7 cellular contexts compared by ENCODE assay signal in the genomic region with DNA sequence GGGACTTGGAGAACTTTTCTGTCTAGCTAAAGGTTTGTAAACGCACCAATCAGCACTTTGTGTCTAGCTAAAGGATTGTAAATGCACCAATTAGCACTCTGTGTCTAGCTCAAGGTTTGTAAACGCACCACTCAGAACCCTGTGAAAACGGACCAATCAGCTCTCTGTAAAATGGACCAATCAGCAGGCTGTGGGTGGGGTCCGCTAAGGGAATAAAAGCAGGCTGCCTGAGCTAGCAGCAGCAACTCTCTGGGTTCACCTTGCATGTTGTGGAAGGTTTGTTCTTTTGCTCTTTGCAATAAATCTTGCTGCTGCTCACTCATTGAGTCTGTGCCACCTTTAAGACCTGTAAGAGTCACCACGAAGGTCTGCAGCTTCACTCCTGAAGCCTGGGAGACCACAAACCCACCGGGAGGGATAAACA. TPM values are rescaled to one million over a fixed set of nuclear protein-coding genes. Genes with fewer than 3 reads are reported as not detected.
DNase-seq lines count a peak whose midpoint lies in the region; ATAC-seq, FAIRE-seq and TF ChIP-seq lines count a peak whose summit lies in the region.
"Not testable (repeated sequence)": the region's sequence is repeated elsewhere in the genome, so short reads cannot be mapped to it uniquely, and the experiment has no call there.

No MANE protein-coding gene starts in this region.

- H2AFZ ChIP-seq in SU-DHL-6 (ENCODE audit: low read depth, low read length, severe bottlenecking) = peak overlapping the region; percentile 23
- peak overlapping the region; percentile 90 for H2AFZ ChIP-seq in HepG2 (ENCODE audit: low read length)

- POLR2A ChIA-PET in HepG2 (lab: Yijun Ruan, JAX) = interaction anchor here (0.7 to 8.2 kb wide), 20 partner anchors 9 to 1795 kb away, joined by 3 to 306 read pairs (median 6); a partner anchor contains a TSS

- TF ChIP-seq POLR2A in HepG2 (IDR thresholded peaks at IDR 0.05; ENCODE audit: insufficient read depth in 1 of 2, low read depth in 2 of 2, low read length in 2 of 2) = peak; percentile 93 to 97

- intact Hi-C loops in HepG2 (cut with micrococcal nuclease; ENCODE audit: unreplicated experiment) = loop anchor here (5.0 kb wide), 1 partner anchor 256 kb away; a partner anchor contains a TSS

- not testable (repeated sequence) for H3K9me2 ChIP-seq in SU-DHL-6 (replicated peaks; ENCODE audit: insufficient read depth, low read length)

- peaks cover 26% of the 10 kb centered on the region for H3K79me2 ChIP-seq in SU-DHL-6 (ENCODE audit: insufficient read depth, low read length)
- H3K79me2 ChIP-seq in HepG2 (ENCODE audit: insufficient read depth, low read length) = peaks cover 31% of the 10 kb centered on the region

- 69% methylated on average over 6 of the region's 6 CpGs for WGBS in HepG2 (ENCODE audit: low lambda C conversion rate)

- not testable (repeated sequence) for BruUV-seq in HepG2 (replicated peaks; lab: Mats Ljungman, UMichigan)

- not testable (repeated sequence) for H3K4me3 ChIP-seq in SU-DHL-6 (ENCODE audit: insufficient read depth, low read length, poor library complexity, severe bottlenecking)
- H3K4me3 ChIP-seq in HepG2 (replicated peaks in 1 of 3; ENCODE audit: insufficient read depth in 1 of 3, low read depth in 2 of 3, low read length in 3 of 3) = peak overlapping the region; percentile 65 to 79 (median 70)

- ATAC-seq in HepG2 = not testable (repeated sequence)

- not testable (repeated sequence) for H3K9me3 Mint-ChIP-seq in IgD-negative memory B cell; activated naive CD8-positive, alpha-beta T cell (ENCODE audit: low read depth)

- H3K4me2 ChIP-seq in SU-DHL-6 (ENCODE audit: low read depth, low read length, poor library complexity, severe bottlenecking) = not testable (repeated sequence)
- H3K4me2 ChIP-seq in HepG2 (ENCODE audit: low read depth, low read length) = peak overlapping the region; percentile 90

- not testable (repeated sequence) for H3K27me3 Mint-ChIP-seq in IgD-negative memory B cell; activated naive CD8-positive, alpha-beta T cell

- not testable (repeated sequence) for H3K27me3 ChIP-seq in SU-DHL-6 (ENCODE audit: low read length); HepG2 (ENCODE audit: control insufficient read depth in 1 of 2, insufficient read depth in 2 of 2, low read length in 2 of 2)

- in situ Hi-C loops in HepG2 (cut with HindIII; ENCODE audit: extremely low pct_ligation_motif_present, low pct_unique_long_range_greater_than_20kb) = not testable (repeated sequence)

- peak overlapping the region in 2 of 3 donors; percentile 15 to 97 for H3K27ac Mint-ChIP-seq in IgD-negative memory B cell
- not testable (repeated sequence) for H3K27ac Mint-ChIP-seq in activated naive CD8-positive, alpha-beta T cell

- H3K36me3 Mint-ChIP-seq in IgD-negative memory B cell; activated naive CD8-positive, alpha-beta T cell: not testable (repeated sequence)

- DNase-seq in DMS 273 (lab: John Stamatoyannopoulos, UW; ENCODE audit: unreplicated experiment) (peak; percentile 33), NCI-H69 (lab: John Stamatoyannopoulos, UW) (peak; percentile 50), HepG2 (ENCODE audit: low spot score) (peak; percentile 74)
- peak; percentile 12 for DNase-seq in stimulated activated CD4-positive, alpha-beta T cell treated with anti-CD3 and anti-CD28 coated beads, Interleukin-1b, Interleukin-23, amount 100 ng/mL, for 48 hours

- not testable (repeated sequence) for H3K9me3 ChIP-seq in SU-DHL-6 (ENCODE audit: insufficient read depth, low read length); HepG2 (ENCODE audit: low read length)

- not testable (repeated sequence) for H4K20me1 ChIP-seq in SU-DHL-6 (ENCODE audit: low read depth, low read length); HepG2 (ENCODE audit: insufficient read depth, low read length)

- not testable (repeated sequence) for H3K9ac ChIP-seq in SU-DHL-6 (ENCODE audit: low read length)
- peak overlapping the region; percentile 85 for H3K9ac ChIP-seq in HepG2 (ENCODE audit: insufficient read depth, low read depth, low read length)

- not testable (repeated sequence) for FAIRE-seq in HepG2 (lab: Jason Lieb, UNC)

- not testable (repeated sequence) for H3K36me3 ChIP-seq in SU-DHL-6 (ENCODE audit: low read length); HepG2 (replicated peaks in 1 of 2; ENCODE audit: control insufficient read depth in 1 of 2, insufficient read depth in 2 of 2, low read length in 2 of 2)

- peaks cover 24% of the 10 kb centered on the region for H3K4me1 ChIP-seq in HepG2 (ENCODE audit: insufficient read depth, low read length)

- CTCF ChIA-PET in HepG2 (lab: Yijun Ruan, JAX; ENCODE audit: low intra/inter-chr PET ratio, low total read pairs) = not testable (repeated sequence)

- not testable (repeated sequence) for TF ChIP-seq RAD21 in HepG2 (CRISPR knock-in tag; IDR thresholded peaks at IDR 0.05)

- not testable (repeated sequence) for TF ChIP-seq CTCF in SU-DHL-6 (IDR thresholded peaks at IDR 0.05; ENCODE audit: insufficient read depth, low read length, poor library complexity, severe bottlenecking); HepG2 (CRISPR knock-in tag; IDR thresholded peaks at IDR 0.05)

- peak overlapping the region in 1 of 4 donors; percentile 78 for H3K4me3 Mint-ChIP-seq in IgD-negative memory B cell
- H3K4me3 Mint-ChIP-seq in activated naive CD8-positive, alpha-beta T cell = peak overlapping the region; percentile 44

- not testable (repeated sequence) for TF ChIP-seq EP300 in HepG2 (IDR thresholded peaks at IDR 0.05; ENCODE audit: low read depth in 2 of 2, low read length in 2 of 2); HepG2 (CRISPR knock-in tag; IDR thresholded peaks at IDR 0.05; ENCODE audit: borderline replicate concordance)

- H3K27ac ChIP-seq in SU-DHL-6 (ENCODE audit: low read depth, low read length) = not testable (repeated sequence)
- H3K27ac ChIP-seq in HepG2 (ENCODE audit: extremely low read length, insufficient read depth, low read length) = peak overlapping the region; percentile 78

- not testable (repeated sequence) for H3F3A ChIP-seq in SU-DHL-6 (ENCODE audit: insufficient read depth)

- H3K4me1 Mint-ChIP-seq in IgD-negative memory B cell = peaks cover 15 to 24% (median 16%) of the 10 kb centered on the region in 3 donors
- peaks cover 30% of the 10 kb centered on the region for H3K4me1 Mint-ChIP-seq in activated naive CD8-positive, alpha-beta T cell (ENCODE audit: low read depth)

RNA-seq across cellular contexts. Expression of a gene that starts 2.4 kb away (rescaled TPM):
- polyA plus RNA-seq in IgD-negative memory B cell = 29.9 TPM
- total RNA-seq in HepG2 (2016; rRNA removed; fragmentation: Illumina TruSeq; extraction: Trizol) = 34.9 and 41.8 TPM in 2 replicates
- total RNA-seq in HepG2 (2016; cell fraction: cytosol; rRNA removed; fragmentation: Illumina TruSeq; extraction: Trizol; ENCODE audit: low read depth) = 13.9 and 15.1 TPM in 2 replicates
- total RNA-seq in HepG2 (2016; cell fraction: insoluble cytoplasmic fraction; rRNA removed; fragmentation: Illumina TruSeq; extraction: Trizol) = 36.3 and 46.6 TPM in 2 replicates
- total RNA-seq in HepG2 (2016; cell fraction: membrane; rRNA removed; fragmentation: Illumina TruSeq; extraction: Trizol) = 27.0 and 28.4 TPM in 2 replicates
- total RNA-seq in HepG2 (2016; cell fraction: nucleus; rRNA removed; fragmentation: Illumina TruSeq; extraction: Trizol) = 17.9 and 20.6 TPM in 2 replicates
- 4.2 and 4.6 TPM in 2 replicates for polyA plus RNA-seq in HepG2 (2011; rRNA removed)
- 2.2 and 4.2 TPM in 2 replicates for polyA plus RNA-seq in HepG2 (2011; cell fraction: cytosol; rRNA removed)
- 2.8 and 3.0 TPM in 2 replicates for polyA plus RNA-seq in HepG2 (2011; cell fraction: nucleus; rRNA removed)
- polyA plus RNA-seq in HepG2 (2012) = 15.3 and 22.1 TPM in 2 replicates
- polyA plus RNA-seq in HepG2 (2016; cell fraction: cytosol; fragmentation: Illumina TruSeq; extraction: Trizol; ENCODE audit: low read depth) = 3.0 and 3.1 TPM in 2 replicates
- 36.5 and 43.5 TPM in 2 replicates for polyA plus RNA-seq in HepG2 (2016; cell fraction: insoluble cytoplasmic fraction; fragmentation: Illumina TruSeq; extraction: Trizol; ENCODE audit: low read depth)
- polyA plus RNA-seq in HepG2 (2016; cell fraction: membrane; fragmentation: Illumina TruSeq; extraction: Trizol; ENCODE audit: low read depth) = 6.5 and 8.6 TPM in 2 replicates
- 16.1 and 16.4 TPM in 2 replicates for polyA plus RNA-seq in HepG2 (2016; cell fraction: nucleus; fragmentation: Illumina TruSeq; extraction: Trizol; ENCODE audit: insufficient read depth, low read depth)
- polyA minus RNA-seq in HepG2 (2011; rRNA and poly(A)+ RNA removed; ENCODE audit: low replicate concordance) = 2.2 and 8.1 TPM in 2 replicates
- 6.9 and 8.3 TPM in 2 replicates for polyA minus RNA-seq in HepG2 (2011; cell fraction: cytosol; rRNA and poly(A)+ RNA removed)
- polyA minus RNA-seq in HepG2 (2011; cell fraction: nucleus; rRNA and poly(A)+ RNA removed) = 25.2 and 29.4 TPM in 2 replicates

RNA-seq across cellular contexts. Expression of a gene that starts 16.1 kb away (rescaled TPM):
- 124 TPM for polyA plus RNA-seq in IgD-negative memory B cell
- total RNA-seq in HepG2 (2016; rRNA removed; fragmentation: Illumina TruSeq; extraction: Trizol) = 387 and 499 TPM in 2 replicates
- total RNA-seq in HepG2 (2016; cell fraction: cytosol; rRNA removed; fragmentation: Illumina TruSeq; extraction: Trizol; ENCODE audit: low read depth) = 16.2 and 16.5 TPM in 2 replicates
- 367 and 489 TPM in 2 replicates for total RNA-seq in HepG2 (2016; cell fraction: insoluble cytoplasmic fraction; rRNA removed; fragmentation: Illumina TruSeq; extraction: Trizol)
- 49.3 and 53.4 TPM in 2 replicates for total RNA-seq in HepG2 (2016; cell fraction: membrane; rRNA removed; fragmentation: Illumina TruSeq; extraction: Trizol)
- 418 and 502 TPM in 2 replicates for total RNA-seq in HepG2 (2016; cell fraction: nucleus; rRNA removed; fragmentation: Illumina TruSeq; extraction: Trizol)
- polyA plus RNA-seq in HepG2 (2011; rRNA removed) = 677 and 750 TPM in 2 replicates
- polyA plus RNA-seq in HepG2 (2011; cell fraction: cytosol; rRNA removed) = 115 and 183 TPM in 2 replicates
- polyA plus RNA-seq in HepG2 (2011; cell fraction: nucleus; rRNA removed) = 1,965 and 2,535 TPM in 2 replicates
- polyA plus RNA-seq in HepG2 (2012) = 375 and 468 TPM in 2 replicates
- polyA plus RNA-seq in HepG2 (2016; cell fraction: cytosol; fragmentation: Illumina TruSeq; extraction: Trizol; ENCODE audit: low read depth) = 9.7 and 15.8 TPM in 2 replicates
- polyA plus RNA-seq in HepG2 (2016; cell fraction: insoluble cytoplasmic fraction; fragmentation: Illumina TruSeq; extraction: Trizol; ENCODE audit: low read depth) = 424 and 448 TPM in 2 replicates
- polyA plus RNA-seq in HepG2 (2016; cell fraction: membrane; fragmentation: Illumina TruSeq; extraction: Trizol; ENCODE audit: low read depth) = 27.7 and 44.3 TPM in 2 replicates
- polyA plus RNA-seq in HepG2 (2016; cell fraction: nucleus; fragmentation: Illumina TruSeq; extraction: Trizol; ENCODE audit: insufficient read depth, low read depth) = 790 and 818 TPM in 2 replicates
- polyA minus RNA-seq in HepG2 (2011; rRNA and poly(A)+ RNA removed; ENCODE audit: low replicate concordance) = 198 and 376 TPM in 2 replicates
- polyA minus RNA-seq in HepG2 (2011; cell fraction: cytosol; rRNA and poly(A)+ RNA removed) = 123 TPM in 2 replicates
- 1,412 and 1,821 TPM in 2 replicates for polyA minus RNA-seq in HepG2 (2011; cell fraction: nucleus; rRNA and poly(A)+ RNA removed)

RNA-seq across cellular contexts. Expression of a gene that starts 48.7 kb away (rescaled TPM):
- polyA plus RNA-seq in IgD-negative memory B cell (92.3 TPM), HepG2 (2011; rRNA removed) (541 and 685 TPM in 2 replicates)
- total RNA-seq in HepG2 (2016; rRNA removed; fragmentation: Illumina TruSeq; extraction: Trizol) = 2,610 and 3,898 TPM in 2 replicates
- 294 and 363 TPM in 2 replicates for total RNA-seq in HepG2 (2016; cell fraction: cytosol; rRNA removed; fragmentation: Illumina TruSeq; extraction: Trizol; ENCODE audit: low read depth)
- 2,668 and 3,847 TPM in 2 replicates for total RNA-seq in HepG2 (2016; cell fraction: insoluble cytoplasmic fraction; rRNA removed; fragmentation: Illumina TruSeq; extraction: Trizol)
- total RNA-seq in HepG2 (2016; cell fraction: membrane; rRNA removed; fragmentation: Illumina TruSeq; extraction: Trizol) = 777 and 956 TPM in 2 replicates
- 1,442 and 1,577 TPM in 2 replicates for total RNA-seq in HepG2 (2016; cell fraction: nucleus; rRNA removed; fragmentation: Illumina TruSeq; extraction: Trizol)
- 337 and 401 TPM in 2 replicates for polyA plus RNA-seq in HepG2 (2011; cell fraction: cytosol; rRNA removed)
- polyA plus RNA-seq in HepG2 (2011; cell fraction: nucleus; rRNA removed) = 282 and 392 TPM in 2 replicates
- 1,241 and 1,531 TPM in 2 replicates for polyA plus RNA-seq in HepG2 (2012)
- polyA plus RNA-seq in HepG2 (2016; cell fraction: cytosol; fragmentation: Illumina TruSeq; extraction: Trizol; ENCODE audit: low read depth) = 214 and 254 TPM in 2 replicates
- 3,105 and 3,208 TPM in 2 replicates for polyA plus RNA-seq in HepG2 (2016; cell fraction: insoluble cytoplasmic fraction; fragmentation: Illumina TruSeq; extraction: Trizol; ENCODE audit: low read depth)
- polyA plus RNA-seq in HepG2 (2016; cell fraction: membrane; fragmentation: Illumina TruSeq; extraction: Trizol; ENCODE audit: low read depth) = 499 and 587 TPM in 2 replicates
- 1,541 and 1,640 TPM in 2 replicates for polyA plus RNA-seq in HepG2 (2016; cell fraction: nucleus; fragmentation: Illumina TruSeq; extraction: Trizol; ENCODE audit: insufficient read depth, low read depth)
- polyA minus RNA-seq in HepG2 (2011; rRNA and poly(A)+ RNA removed; ENCODE audit: low replicate concordance) = 396 and 646 TPM in 2 replicates
- 759 and 815 TPM in 2 replicates for polyA minus RNA-seq in HepG2 (2011; cell fraction: cytosol; rRNA and poly(A)+ RNA removed)
- 956 and 1,197 TPM in 2 replicates for polyA minus RNA-seq in HepG2 (2011; cell fraction: nucleus; rRNA and poly(A)+ RNA removed)

RNA-seq across cellular contexts. Expression of a gene that starts 49.2 kb away (rescaled TPM):
- polyA plus RNA-seq in IgD-negative memory B cell = 149 TPM
- 823 and 1,040 TPM in 2 replicates for total RNA-seq in HepG2 (2016; rRNA removed; fragmentation: Illumina TruSeq; extraction: Trizol)
- total RNA-seq in HepG2 (2016; cell fraction: cytosol; rRNA removed; fragmentation: Illumina TruSeq; extraction: Trizol; ENCODE audit: low read depth) = 289 and 312 TPM in 2 replicates
- 818 and 1,177 TPM in 2 replicates for total RNA-seq in HepG2 (2016; cell fraction: insoluble cytoplasmic fraction; rRNA removed; fragmentation: Illumina TruSeq; extraction: Trizol)
- total RNA-seq in HepG2 (2016; cell fraction: membrane; rRNA removed; fragmentation: Illumina TruSeq; extraction: Trizol) = 277 and 288 TPM in 2 replicates
- total RNA-seq in HepG2 (2016; cell fraction: nucleus; rRNA removed; fragmentation: Illumina TruSeq; extraction: Trizol) = 323 and 352 TPM in 2 replicates
- 200 and 244 TPM in 2 replicates for polyA plus RNA-seq in HepG2 (2011; rRNA removed)
- polyA plus RNA-seq in HepG2 (2011; cell fraction: cytosol; rRNA removed) = 131 and 201 TPM in 2 replicates
- 67.1 and 99.6 TPM in 2 replicates for polyA plus RNA-seq in HepG2 (2011; cell fraction: nucleus; rRNA removed)
- polyA plus RNA-seq in HepG2 (2012) = 555 and 769 TPM in 2 replicates
- 404 and 477 TPM in 2 replicates for polyA plus RNA-seq in HepG2 (2016; cell fraction: cytosol; fragmentation: Illumina TruSeq; extraction: Trizol; ENCODE audit: low read depth)
- polyA plus RNA-seq in HepG2 (2016; cell fraction: insoluble cytoplasmic fraction; fragmentation: Illumina TruSeq; extraction: Trizol; ENCODE audit: low read depth) = 1,596 and 2,077 TPM in 2 replicates
- polyA plus RNA-seq in HepG2 (2016; cell fraction: membrane; fragmentation: Illumina TruSeq; extraction: Trizol; ENCODE audit: low read depth) = 353 and 396 TPM in 2 replicates
- polyA plus RNA-seq in HepG2 (2016; cell fraction: nucleus; fragmentation: Illumina TruSeq; extraction: Trizol; ENCODE audit: insufficient read depth, low read depth) = 750 and 786 TPM in 2 replicates
- 16.5 and 17.8 TPM in 2 replicates for polyA minus RNA-seq in HepG2 (2011; rRNA and poly(A)+ RNA removed; ENCODE audit: low replicate concordance)
- 49.8 and 52.9 TPM in 2 replicates for polyA minus RNA-seq in HepG2 (2011; cell fraction: cytosol; rRNA and poly(A)+ RNA removed)
- polyA minus RNA-seq in HepG2 (2011; cell fraction: nucleus; rRNA and poly(A)+ RNA removed) = 107 and 118 TPM in 2 replicates

Comparison
In these comparisons a context has a peak if more than half of its experiments do, and no peak if none do; other contexts are left out.
1. DNase-seq: peak in every context shown above with its lines; median percentile 74 in HepG2; 50 in NCI-H69; 33 in DMS 273; 12 in stimulated activated CD4-positive, alpha-beta T cell treated with anti-CD3 and anti-CD28 coated beads, Interleukin-1b, Interleukin-23, amount 100 ng/mL, for 48 hours.